ENCODE assay signal across 9 cellular contexts in the genomic region with DNA sequence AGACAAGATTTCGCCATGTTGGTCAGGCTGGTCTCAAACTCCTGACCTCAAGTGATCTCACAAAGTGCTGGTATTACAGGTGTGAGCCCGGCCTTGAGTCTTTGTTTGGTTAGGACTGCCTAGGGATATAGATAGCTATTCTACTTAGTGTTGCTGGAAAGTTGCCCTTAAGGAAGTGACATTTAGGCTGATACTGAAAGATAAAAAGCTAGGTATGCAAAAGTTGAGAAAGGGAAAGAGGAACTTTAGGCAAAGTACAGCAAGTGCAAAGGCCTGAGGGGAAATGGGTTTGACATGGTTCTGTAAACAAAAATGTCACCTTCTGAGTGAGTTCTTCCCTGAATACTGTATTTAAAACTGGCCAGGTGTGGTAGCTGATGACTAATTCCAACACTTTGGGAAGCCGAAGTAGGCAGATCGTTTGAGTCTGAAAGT.
A peak's percentile ranks its signal among the peaks of the same experiment; 100 is the strongest.
DNase-seq lines count a peak whose midpoint lies in the region; ATAC-seq, FAIRE-seq and TF ChIP-seq lines count a peak whose summit lies in the region.
"Had no signal": no experiment of that assay in that cellular context is flagged by ENCODE, and none has a peak within 500 bp of the region (broad histone marks: within the 10 kb centered on the region; RNA-seq: fewer than 3 reads in every experiment).

No MANE protein-coding gene starts in this region.

- DNase-seq in GM12891 (ENCODE audit: insufficient read length, low spot score) (no peak), OCI-LY7 (ENCODE audit: low spot score) (peak; percentile 50), right lobe of liver (no peak), hypothalamus (lab: John Stamatoyannopoulos, UW) (no peak)

- intact Hi-C loops in OCI-LY7 (cut with micrococcal nuclease; ENCODE audit: unreplicated experiment) (no loop called here), right lobe of liver (cut with DNase I) (no loop called here)

- TF ChIP-seq CTCF in OCI-LY7 (conservative IDR thresholded peaks at IDR 0.05; ENCODE audit: low read length) (no peak), right lobe of liver (IDR thresholded peaks at IDR 0.05) (no peak)

- POLR2A ChIA-PET in OCI-LY7 (lab: Charles Lee), result interaction anchor here (0.7 kb wide), 2 partner anchors 9 to 49 kb away, joined by 3 to 4 read pairs; no protein-coding TSS in a partner anchor

- peak overlapping the region; percentile 25 for H3K4me2 ChIP-seq in OCI-LY7 (ENCODE audit: low read length)

- H3K4me1 ChIP-seq in OCI-LY7 (ENCODE audit: insufficient read depth, low read length, poor library complexity, severe bottlenecking), result peaks cover 19% of the 10 kb centered on the region
- H3K4me1 ChIP-seq in right lobe of liver, result peaks cover 0 to 7% (median 0%) of the 10 kb centered on the region in 4 donors

- BruUV-seq in OCI-LY7 (replicated peaks; lab: Mats Ljungman, UMichigan), result no TSS peak

- H4K20me1 ChIP-seq in OCI-LY7 (ENCODE audit: insufficient read depth, low read length), result peaks cover 12% of the 10 kb centered on the region

- TF ChIP-seq POLR2A in GM12891 (IDR thresholded peaks at IDR 0.05; ENCODE audit: low read depth, low read length), result no peak
- TF ChIP-seq POLR2A in right lobe of liver (IDR thresholded peaks at IDR 0.05), result no peak

- H3K9me3 ChIP-seq in OCI-LY7 (ENCODE audit: low read length) (no peaks in the 10 kb centered on the region), right lobe of liver (no peaks in the 10 kb centered on the region)

- peak; percentile 94 for FAIRE-seq in GM12891 (lab: Jason Lieb, UNC)

- H3K4me3 ChIP-seq in OCI-LY7 (ENCODE audit: low read depth, low read length, poor library complexity, severe bottlenecking) (no peak overlapping the region), right lobe of liver (no peak overlapping the region)

- H3K9me2 ChIP-seq in OCI-LY7 (ENCODE audit: insufficient read depth, low read length), result no peaks in the 10 kb centered on the region

- peak overlapping the region; percentile 14 for H3K27ac ChIP-seq in OCI-LY7 (ENCODE audit: low read depth, low read length, poor library complexity, severe bottlenecking)
- no peak overlapping the region for H3K27ac ChIP-seq in right lobe of liver

- WGBS in right lobe of liver (ENCODE audit: insufficient coverage, low coverage, low lambda C conversion rate, missing lambda C conversion rate), result 70% methylated on average over 4 of the region's 4 CpGs

- ATAC-seq in GM21529 (IDR thresholded peaks at IDR 0.05; ENCODE audit: unreplicated experiment), result peak; percentile 81
- peak in 3 of 4 donors; percentile 27 to 61 (median 44) for ATAC-seq in right lobe of liver
- no peak for ATAC-seq in GM19023 (IDR thresholded peaks at IDR 0.05; ENCODE audit: unreplicated experiment)
- no peak for ATAC-seq in HG03521 (IDR thresholded peaks at IDR 0.05; ENCODE audit: unreplicated experiment)
- no peak for ATAC-seq in GM18868 (IDR thresholded peaks at IDR 0.05; ENCODE audit: unreplicated experiment)
- ATAC-seq: Panc1 had no signal

- CTCF ChIA-PET in OCI-LY7 (lab: Charles Lee; ENCODE audit: unreplicated experiment), result interaction anchor here (0.5 kb wide), 1 partner anchor 139 kb away, joined by 4 read pairs; no protein-coding TSS in a partner anchor

- H3K36me3 ChIP-seq in OCI-LY7 (ENCODE audit: insufficient read depth, low read length), result peaks cover 3% of the 10 kb centered on the region; the same call in 1 of the 2 replicates
- no peaks in the 10 kb centered on the region for H3K36me3 ChIP-seq in right lobe of liver

- peaks cover 11% of the 10 kb centered on the region; the same call in 1 of the 2 replicates for H3K79me2 ChIP-seq in OCI-LY7 (ENCODE audit: insufficient read depth, low read depth, low read length)

- H3K27me3 ChIP-seq in right lobe of liver, result no peaks in the 10 kb centered on the region

- no peak overlapping the region for H2AFZ ChIP-seq in OCI-LY7 (ENCODE audit: low read length)

TF ChIP-seq in GM12891, 5 proteins besides CTCF, POLR2A, EP300 and RAD21:
- TF ChIP-seq POLR2AphosphoS5 (IDR thresholded peaks at IDR 0.05; ENCODE audit: low read depth, low read length) (no peak), SPI1 (IDR thresholded peaks at IDR 0.05; ENCODE audit: low read depth, low read length) (peak; percentile 65), PAX5 (IDR thresholded peaks at IDR 0.05; ENCODE audit: insufficient read depth, low read length, severe bottlenecking) (no peak), POU2F2 (IDR thresholded peaks at IDR 0.05; ENCODE audit: low read depth, low read length) (no peak)

Comparison
In these comparisons a context has a peak if more than half of its experiments do, and no peak if none do; other contexts are left out.
1. ATAC-seq: peak in GM21529 (single experiment) and right lobe of liver (3 of 4); none in GM19023 (single experiment), HG03521 (single experiment) and GM18868 (single experiment).